In genomic region chr10:43846187-43846680, GRCh38 we compare ENCODE assay signal across 8 cellular contexts.
DNase-seq lines count a peak whose midpoint lies in the region; ATAC-seq and TF ChIP-seq lines count a peak whose summit lies in the region.

No MANE protein-coding gene starts in this region.

- H3K9me3 ChIP-seq in cardiac muscle cell (ENCODE audit: low read depth), result no peaks in the 10 kb centered on the region

- no peak overlapping the region for H3K27ac ChIP-seq in cardiac muscle cell

- DNase-seq in activated CD8-positive, alpha-beta memory T cell treated with anti-CD3 and anti-CD28 coated beads, Interleukin-2, amount 10 ng/mL, durations not matched to agents 7 days and 5 days, result peak; percentile 50
- DNase-seq in cardiac muscle cell (ENCODE audit: low read depth in 1 of 2, low spot score in 1 of 2), result peak in 1 of 2 donors; percentile 61
- DNase-seq in stimulated activated CD8-positive, alpha-beta memory T cell treated with anti-CD3 and anti-CD28 coated beads, Interleukin-2, amount 100 ng/mL, for 48 hours (ENCODE audit: low read depth in 2 of 2), result peak; percentile 16 to 20
- DNase-seq in GDM1 (lab: John Stamatoyannopoulos, UW), result no peak
- no peak for DNase-seq in GM19240 (ENCODE audit: insufficient read length, low spot score)
- no peak for DNase-seq in activated gamma-delta T cell (lab: John Stamatoyannopoulos, UW)
- DNase-seq in NCI-H510A (lab: John Stamatoyannopoulos, UW), result no peak

- H3K36me3 ChIP-seq in cardiac muscle cell, result no peaks in the 10 kb centered on the region

- H3K27me3 Mint-ChIP-seq in activated CD8-positive, alpha-beta memory T cell treated with anti-CD3 and anti-CD28 coated beads, Interleukin-2, amount 10 ng/mL, durations not matched to agents 7 days and 5 days, result no peaks in the 10 kb centered on the region

- no peak overlapping the region for H3K4me3 ChIP-seq in cardiac muscle cell

- no peaks in the 10 kb centered on the region for H3K4me1 ChIP-seq in cardiac muscle cell (ENCODE audit: low read depth)

- no peaks in the 10 kb centered on the region for H3K9me3 Mint-ChIP-seq in activated CD8-positive, alpha-beta memory T cell treated with anti-CD3 and anti-CD28 coated beads, Interleukin-2, amount 10 ng/mL, durations not matched to agents 7 days and 5 days (ENCODE audit: low read depth)

- CTCF ChIA-PET in activated CD8-positive, alpha-beta memory T cell treated with anti-CD3 and anti-CD28 coated beads, Interleukin-2, amount 10 ng/mL, durations not matched to agents 7 days and 5 days (lab: Charles Lee), result interaction anchor here (0.8 kb wide), 1 partner anchor 37 kb away, joined by 3 read pairs; no protein-coding TSS in a partner anchor

- H3K4me3 Mint-ChIP-seq in activated CD8-positive, alpha-beta memory T cell treated with anti-CD3 and anti-CD28 coated beads, Interleukin-2, amount 10 ng/mL, durations not matched to agents 7 days and 5 days, result peak overlapping the region; percentile 41

- H3K36me3 Mint-ChIP-seq in activated CD8-positive, alpha-beta memory T cell treated with anti-CD3 and anti-CD28 coated beads, Interleukin-2, amount 10 ng/mL, durations not matched to agents 7 days and 5 days, result no peaks in the 10 kb centered on the region

- H3K27ac Mint-ChIP-seq in activated CD8-positive, alpha-beta memory T cell treated with anti-CD3 and anti-CD28 coated beads, Interleukin-2, amount 10 ng/mL, durations not matched to agents 7 days and 5 days, result no peak overlapping the region

- TF ChIP-seq CTCF in cardiac muscle cell (IDR thresholded peaks at IDR 0.05; ENCODE audit: low read depth, low read length), result peak; percentile 2

- ATAC-seq in HG02610 (IDR thresholded peaks at IDR 0.05; ENCODE audit: unreplicated experiment), result peak; percentile 51
- peak; percentile 69 for ATAC-seq in activated CD8-positive, alpha-beta memory T cell treated with anti-CD3 and anti-CD28 coated beads, Interleukin-2, amount 10 ng/mL, durations not matched to agents 7 days and 5 days

- H3K4me1 Mint-ChIP-seq in activated CD8-positive, alpha-beta memory T cell treated with anti-CD3 and anti-CD28 coated beads, Interleukin-2, amount 10 ng/mL, durations not matched to agents 7 days and 5 days, result peaks cover 16% of the 10 kb centered on the region

- H3K27me3 ChIP-seq in cardiac muscle cell, result no peaks in the 10 kb centered on the region

Comparison
In these comparisons a context has a peak if more than half of its experiments do, and no peak if none do; other contexts are left out.
1. DNase-seq: peak in activated CD8-positive, alpha-beta memory T cell treated with anti-CD3 and anti-CD28 coated beads, Interleukin-2, amount 10 ng/mL, durations not matched to agents 7 days and 5 days (single experiment) and stimulated activated CD8-positive, alpha-beta memory T cell treated with anti-CD3 and anti-CD28 coated beads, Interleukin-2, amount 100 ng/mL, for 48 hours (2 of 2); none in GDM1 (single experiment), GM19240 (single experiment), activated gamma-delta T cell (single experiment) and NCI-H510A (single experiment).